Comparison of ENCODE assay signal across 20 cellular contexts in genomic region chr5:5649641-5650040, GRCh38.
"Had no signal": no experiment of that assay in that cellular context is flagged by ENCODE, and none has a peak within 500 bp of the region (broad histone marks: within the 10 kb centered on the region; RNA-seq: fewer than 3 reads in every experiment).

No MANE protein-coding gene starts in this region.

- H3K27me3 ChIP-seq: stomach, transverse colon had no signal

- H3K9ac ChIP-seq: parathyroid adenoma had no signal

- H3K4me3 ChIP-seq: dorsolateral prefrontal cortex, lower lobe of right lung, prostate gland, skin epidermis, stomach, thoracic aorta, transverse colon had no signal

- H3K9me3 ChIP-seq: lower lobe of right lung, prostate gland, thoracic aorta, transverse colon had no signal

- ATAC-seq: left lobe of liver, lower lobe of right lung, natural killer cell, sciatic nerve had no signal

- H3K79me2 ChIP-seq: parathyroid adenoma had no signal

- H3K36me3 ChIP-seq: lower lobe of right lung, prostate gland, stomach, thoracic aorta, transverse colon had no signal

- H3K27ac ChIP-seq: dorsolateral prefrontal cortex, lower lobe of right lung, parathyroid adenoma, prostate gland, skin epidermis, stomach, thoracic aorta, transverse colon had no signal

- H3K4me1 ChIP-seq: lower lobe of right lung, parathyroid adenoma, prostate gland, transverse colon had no signal

- H2AFZ ChIP-seq: parathyroid adenoma had no signal

- DNase-seq: cortex of kidney; dorsolateral prefrontal cortex; effector CD8-positive, alpha-beta T cell; foreskin melanocyte; head of caudate nucleus; hypothalamus; lower lobe of right lung; natural killer cell; occipital lobe; stimulated activated CD4-positive, alpha-beta T cell treated with anti-CD3 and anti-CD28 coated beads, Interleukin-12 subunit alpha, Interleukin-12 subunit beta, amount 100 ng/mL, for 4 hours; stimulated activated naive CD4-positive, alpha-beta T cell; stomach; substantia nigra; transverse colon had no signal
